In the genomic region with DNA sequence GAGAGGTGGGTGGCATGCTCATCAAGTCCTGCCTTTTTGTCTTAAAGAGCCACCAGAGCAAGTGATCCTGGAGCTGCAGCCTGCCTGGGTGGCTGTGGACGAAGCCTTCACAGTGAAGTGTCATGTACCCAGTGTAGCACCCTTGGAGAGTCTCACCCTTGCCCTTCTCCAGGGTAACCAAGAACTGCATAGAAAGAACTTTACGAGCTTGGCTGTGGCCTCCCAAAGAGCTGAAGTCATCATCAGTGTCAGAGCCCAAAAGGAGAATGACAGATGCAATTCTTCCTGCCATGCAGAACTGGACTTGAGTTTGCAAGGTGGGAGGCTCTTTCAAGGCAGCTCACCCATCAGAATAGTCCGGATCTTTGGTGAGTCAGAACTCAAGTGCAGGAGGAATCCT, we compare ENCODE assay signal across 10 cellular contexts. TPM values are rescaled to one million over a fixed set of nuclear protein-coding genes. Genes with fewer than 3 reads are reported as not detected.
"Had no signal": no experiment of that assay in that cellular context is flagged by ENCODE, and none has a peak within 500 bp of the region (broad histone marks: within the 10 kb centered on the region; RNA-seq: fewer than 3 reads in every experiment).

No MANE protein-coding gene starts in this region.

- FAIRE-seq: H1, H54, HTR-8/SVneo had no signal

- H3K27me3 Mint-ChIP-seq: IgD-negative memory B cell had no signal

- DNase-seq: H9, HCEC 1CT, HFFc6, KBM-7 had no signal

- H3K36me3 Mint-ChIP-seq: IgD-negative memory B cell had no signal

- H3K4me3 Mint-ChIP-seq: GM23338, H9, HFFc6, IgD-negative memory B cell had no signal

- H3K4me3 ChIP-seq: GM23338 had no signal

- H2AFZ ChIP-seq: GM23338 had no signal

- H3K9me3 Mint-ChIP-seq: GM23338, H9, HFFc6, IgD-negative memory B cell had no signal

- H3K4me1 Mint-ChIP-seq: GM23338, H9 had no signal

- H3K4me2 ChIP-seq: GM23338 had no signal

- ATAC-seq: GM23338 had no signal

- H3K27ac Mint-ChIP-seq: GM23338, H9, HFFc6, IgD-negative memory B cell had no signal

RNA-seq across cellular contexts. Expression of a gene that starts 14.2 kb away (rescaled TPM):
- total RNA-seq: GM23338, H9, HFFc6, HT-29 had no signal
- polyA plus RNA-seq: H1, IgD-negative memory B cell had no signal

RNA-seq across cellular contexts. Expression of a gene that starts 22.5 kb away (rescaled TPM):
- total RNA-seq: HFFc6, HT-29 had no signal
- polyA plus RNA-seq: IgD-negative memory B cell had no signal
